In the genomic region with DNA sequence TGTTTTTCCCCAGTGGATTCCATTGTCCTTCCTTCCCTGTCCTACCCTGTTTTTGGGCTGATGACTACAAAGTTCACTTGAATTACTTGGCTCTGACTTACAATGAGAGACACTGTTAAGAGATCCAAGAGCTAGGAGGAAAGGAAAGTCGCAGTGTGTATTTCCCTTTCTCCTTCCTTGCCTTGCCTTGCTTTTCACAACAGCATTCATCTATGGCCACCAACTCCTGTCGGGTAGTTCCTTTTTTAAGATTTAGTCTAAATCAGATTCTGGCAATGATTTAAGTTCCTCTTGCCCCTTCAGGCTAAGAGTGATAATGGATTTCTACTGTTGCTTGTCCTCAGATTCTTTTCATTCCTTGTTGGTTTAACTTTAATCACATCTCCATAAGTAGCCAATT, we compare ENCODE assay signal across 1 cellular context.
TF ChIP-seq lines count a peak whose summit lies in the region.

No MANE protein-coding gene starts in this region.

TF ChIP-seq in GM23338, 12 proteins besides CTCF, POLR2A, EP300 and RAD21 (continued from another document):
- no peak for TF ChIP-seq REST (IDR thresholded peaks at IDR 0.05; ENCODE audit: unreplicated experiment)
- no peak for TF ChIP-seq ZNF114 (CRISPR knock-in tag; IDR thresholded peaks at IDR 0.05)
- no peak for TF ChIP-seq STAT1 (IDR thresholded peaks at IDR 0.05; ENCODE audit: unreplicated experiment)
- no peak for TF ChIP-seq POLR2AphosphoS5 (IDR thresholded peaks at IDR 0.05; ENCODE audit: low read depth)
- no peak for TF ChIP-seq CREB1 (CRISPR knock-in tag; IDR thresholded peaks at IDR 0.05; ENCODE audit: low read depth)
- no peak for TF ChIP-seq EZH2phosphoT487 (IDR thresholded peaks at IDR 0.05; ENCODE audit: unreplicated experiment)
- no peak for TF ChIP-seq EZH2 (IDR thresholded peaks at IDR 0.05; ENCODE audit: low read depth, unreplicated experiment)
- TF ChIP-seq ZNF462 (CRISPR knock-in tag; IDR thresholded peaks at IDR 0.05) = no peak
- TF ChIP-seq NANOG (IDR thresholded peaks at IDR 0.05; ENCODE audit: borderline replicate concordance) = no peak
- no peak for TF ChIP-seq ZNF331 (CRISPR knock-in tag; IDR thresholded peaks at IDR 0.05; ENCODE audit: low read depth)
- TF ChIP-seq, protein P1, sequence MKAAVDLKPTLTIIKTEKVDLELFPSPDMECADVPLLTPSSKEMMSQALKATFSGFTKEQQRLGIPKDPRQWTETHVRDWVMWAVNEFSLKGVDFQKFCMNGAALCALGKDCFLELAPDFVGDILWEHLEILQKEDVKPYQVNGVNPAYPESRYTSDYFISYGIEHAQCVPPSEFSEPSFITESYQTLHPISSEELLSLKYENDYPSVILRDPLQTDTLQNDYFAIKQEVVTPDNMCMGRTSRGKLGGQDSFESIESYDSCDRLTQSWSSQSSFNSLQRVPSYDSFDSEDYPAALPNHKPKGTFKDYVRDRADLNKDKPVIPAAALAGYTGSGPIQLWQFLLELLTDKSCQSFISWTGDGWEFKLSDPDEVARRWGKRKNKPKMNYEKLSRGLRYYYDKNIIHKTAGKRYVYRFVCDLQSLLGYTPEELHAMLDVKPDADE (IDR thresholded peaks at IDR 0.05) = no peak
